19 cellular contexts compared by ENCODE assay signal in genomic region chr10:124179308-124180043, GRCh38.
DNase-seq lines count a peak whose midpoint lies in the region; ATAC-seq and TF ChIP-seq lines count a peak whose summit lies in the region.
"Had no signal": no experiment of that assay in that cellular context is flagged by ENCODE, and none has a peak within 500 bp of the region (broad histone marks: within the 10 kb centered on the region; RNA-seq: fewer than 3 reads in every experiment).

No MANE protein-coding gene starts in this region.

- no peak overlapping the region for H4K91ac ChIP-seq in mesenchymal stem cell (ENCODE audit: low read length)

- H3K27ac ChIP-seq in right atrium auricular region (no peak overlapping the region), mesenchymal stem cell (ENCODE audit: low read length, poor library complexity, severe bottlenecking) (no peak overlapping the region), suprapubic skin (no peak overlapping the region), aorta (ENCODE audit: low read depth in 1 of 2, low read length in 2 of 2) (no peak overlapping the region)
- H3K27ac ChIP-seq: BLaER1, HL-60 had no signal

- DNase-seq in right atrium auricular region (ENCODE audit: low spot score) (peak; percentile 54), left cardiac atrium (no peak), mesenchymal stem cell (no peak), osteocyte (ENCODE audit: extremely low spot score, unreplicated experiment) (peak; percentile 54), LoVo (ENCODE audit: low spot score) (no peak), suprapubic skin (ENCODE audit: low spot score in 2 of 2) (no peak), aorta (no peak)
- DNase-seq: 8988T; CD4-positive, alpha-beta memory T cell; DMS153; DMS79; GF-D8; GOT3; H7; HFFc6 had no signal

- H3K36me3 Mint-ChIP-seq in osteocyte (ENCODE audit: unreplicated experiment) = no peaks in the 10 kb centered on the region
- H3K36me3 Mint-ChIP-seq: CD14-positive monocyte; CD4-positive, alpha-beta memory T cell had no signal

- ATAC-seq in left cardiac atrium (no peak), aorta (ENCODE audit: low FRiP score) (no peak)
- ATAC-seq: HCT116 had no signal

- H3K9me3 Mint-ChIP-seq in osteocyte (ENCODE audit: unreplicated experiment) = no peaks in the 10 kb centered on the region
- H3K9me3 Mint-ChIP-seq: CD4-positive, alpha-beta memory T cell had no signal

- peak overlapping the region; percentile 72 for H2AK5ac ChIP-seq in mesenchymal stem cell (ENCODE audit: low read length, severe bottlenecking)

- H3K9ac ChIP-seq in mesenchymal stem cell (ENCODE audit: low read length) = no peak overlapping the region
- H3K9ac ChIP-seq: BLaER1 had no signal

- intact Hi-C loops in left cardiac atrium (cut with DNase I) (no loop called here), aorta (cut with DNase I) (no loop called here)

- no peak overlapping the region for H3K27ac Mint-ChIP-seq in osteocyte (ENCODE audit: unreplicated experiment)
- H3K27ac Mint-ChIP-seq: CD14-positive monocyte; CD4-positive, alpha-beta memory T cell; HFFc6 had no signal

- H3K4me3 ChIP-seq in right atrium auricular region = no peak overlapping the region
- H3K4me3 ChIP-seq in mesenchymal stem cell (ENCODE audit: insufficient read depth in 1 of 2, low read depth in 1 of 2, low read length in 2 of 2) = no peak overlapping the region
- H3K4me3 ChIP-seq in suprapubic skin = no peak overlapping the region
- no peak overlapping the region for H3K4me3 ChIP-seq in aorta (ENCODE audit: low read length in 2 of 2)
- H3K4me3 ChIP-seq: BLaER1 had no signal

- no peaks in the 10 kb centered on the region for H3K27me3 Mint-ChIP-seq in osteocyte (ENCODE audit: unreplicated experiment)

- no peak overlapping the region for H3K14ac ChIP-seq in mesenchymal stem cell (ENCODE audit: low read length in 2 of 2)

- no peak overlapping the region for H3K4ac ChIP-seq in mesenchymal stem cell (ENCODE audit: low read depth in 1 of 2, low read length in 2 of 2)

- H3K23ac ChIP-seq in mesenchymal stem cell (ENCODE audit: low read length in 2 of 2) = no peak overlapping the region

- TF ChIP-seq CTCF in right atrium auricular region (IDR thresholded peaks at IDR 0.05) (no peak), osteocyte (IDR thresholded peaks at IDR 0.05) (no peak), suprapubic skin (IDR thresholded peaks at IDR 0.05) (no peak)

- H2BK120ac ChIP-seq in mesenchymal stem cell (ENCODE audit: low read depth, low read length) = no peak overlapping the region

- H2AFZ ChIP-seq in mesenchymal stem cell (ENCODE audit: low read depth, low read length) = no peak overlapping the region

- H3K79me1 ChIP-seq in mesenchymal stem cell (replicated peaks; ENCODE audit: low read length, poor library complexity, severe bottlenecking) = no peaks in the 10 kb centered on the region

- H2BK12ac ChIP-seq in mesenchymal stem cell (ENCODE audit: low read length in 2 of 2) = no peak overlapping the region

- no peak overlapping the region for H3K4me2 ChIP-seq in mesenchymal stem cell (ENCODE audit: low read length, poor library complexity, severe bottlenecking)
- H3K4me2 ChIP-seq: BLaER1 had no signal

- 92% methylated on average over 3 of the region's 3 CpGs for whole genome bisulfite sequencing in mesenchymal stem cell
- 87% methylated on average over 3 of the region's 3 CpGs for WGBS in suprapubic skin
- 95 to 99% methylated on average over 3 of the region's 3 CpGs for WGBS in aorta, 2 donors

- peaks cover 37% of the 10 kb centered on the region for H3K4me1 Mint-ChIP-seq in osteocyte (ENCODE audit: unreplicated experiment)

- no peak overlapping the region for H2BK15ac ChIP-seq in mesenchymal stem cell (ENCODE audit: low read depth, poor library complexity, severe bottlenecking)

- H3K4me1 ChIP-seq in right atrium auricular region = peaks cover 0 to 13% of the 10 kb centered on the region in 2 donors
- H3K4me1 ChIP-seq in mesenchymal stem cell (ENCODE audit: control insufficient read depth, insufficient read depth, low read depth, low read length) = peaks cover 42% of the 10 kb centered on the region
- no peaks in the 10 kb centered on the region for H3K4me1 ChIP-seq in suprapubic skin
- H3K4me1 ChIP-seq in aorta (ENCODE audit: control insufficient read depth in 1 of 2, insufficient read depth in 2 of 2, low read length in 2 of 2) = no peaks in the 10 kb centered on the region

- no peak for TF ChIP-seq POLR2A in suprapubic skin (IDR thresholded peaks at IDR 0.05)

- no peak overlapping the region for H3K4me3 Mint-ChIP-seq in osteocyte (ENCODE audit: unreplicated experiment)
- H3K4me3 Mint-ChIP-seq: CD14-positive monocyte; CD4-positive, alpha-beta memory T cell; HFFc6 had no signal

- H3K9me3 ChIP-seq in right atrium auricular region (no peaks in the 10 kb centered on the region), mesenchymal stem cell (ENCODE audit: control insufficient read depth, low read length) (no peaks in the 10 kb centered on the region), suprapubic skin (no peaks in the 10 kb centered on the region), aorta (ENCODE audit: control insufficient read depth, low read length) (no peaks in the 10 kb centered on the region)
- H3K9me3 ChIP-seq: BLaER1 had no signal

- no peak overlapping the region for H4K8ac ChIP-seq in mesenchymal stem cell (ENCODE audit: low read length)

- no peak overlapping the region for H2BK5ac ChIP-seq in mesenchymal stem cell (ENCODE audit: low read depth, low read length, poor library complexity, severe bottlenecking)

- H3K27me3 ChIP-seq in right atrium auricular region (no peaks in the 10 kb centered on the region), mesenchymal stem cell (ENCODE audit: control insufficient read depth in 1 of 2, insufficient read depth in 1 of 2, low read length in 2 of 2) (peaks cover 0 to 18% of the 10 kb centered on the region in 2 experiments), suprapubic skin (no peaks in the 10 kb centered on the region), aorta (ENCODE audit: control insufficient read depth in 1 of 2, insufficient read depth in 2 of 2, low read length in 1 of 2) (no peaks in the 10 kb centered on the region)
- H3K27me3 ChIP-seq: BLaER1 had no signal

- H3K36me3 ChIP-seq in right atrium auricular region (no peaks in the 10 kb centered on the region), mesenchymal stem cell (ENCODE audit: control insufficient read depth in 1 of 2, insufficient read depth in 2 of 2, low read depth in 1 of 2, low read length in 2 of 2) (no peaks in the 10 kb centered on the region), suprapubic skin (no peaks in the 10 kb centered on the region), aorta (ENCODE audit: control insufficient read depth in 1 of 2, insufficient read depth in 2 of 2, low read length in 1 of 2) (no peaks in the 10 kb centered on the region)
- H3K36me3 ChIP-seq: BLaER1 had no signal

- no peak overlapping the region for H3K18ac ChIP-seq in mesenchymal stem cell (ENCODE audit: low read depth in 1 of 2, low read length in 2 of 2)

- no peak for TF ChIP-seq EP300 in suprapubic skin (IDR thresholded peaks at IDR 0.05)

Comparison
In these comparisons a context has a peak if more than half of its experiments do, and no peak if none do; other contexts are left out.
1. DNase-seq: peak in right atrium auricular region (single experiment) and osteocyte (single experiment); none in left cardiac atrium (single experiment), mesenchymal stem cell (single experiment), LoVo (single experiment), suprapubic skin (0 of 2) and aorta (0 of 2).